ENCODE assay signal across 8 cellular contexts in genomic region chr14:91494395-91495065, GRCh38. TPM values are rescaled to one million over a fixed set of nuclear protein-coding genes. Genes with fewer than 3 reads are reported as not detected.
DNase-seq lines count a peak whose midpoint lies in the region; ATAC-seq and TF ChIP-seq lines count a peak whose summit lies in the region.
"Not testable (repeated sequence)": the region's sequence is repeated elsewhere in the genome, so short reads cannot be mapped to it uniquely, and the experiment has no call there.

No MANE protein-coding gene starts in this region.

- H2BK12ac ChIP-seq in trophoblast cell (ENCODE audit: low read length), result not testable (repeated sequence)

- peak overlapping the region; percentile 70 to 95 (median 81); a peak in 20 of 22 replicates for H3K4me2 ChIP-seq in BLaER1 treated with 17β-estradiol and CSF1 and Interleukin-3, amounts not matched to agents 10 nM and 100 nM
- H3K4me2 ChIP-seq in trophoblast cell (ENCODE audit: low read length), result not testable (repeated sequence)

- not testable (repeated sequence) for TF ChIP-seq POLR2A in NB4 (IDR thresholded peaks at IDR 0.05; ENCODE audit: extremely low read depth, insufficient read length)

- not testable (repeated sequence) for H3K79me1 ChIP-seq in trophoblast cell (ENCODE audit: low read length)

- H3K4me3 ChIP-seq in BLaER1 treated with 17β-estradiol and CSF1 and Interleukin-3, amounts not matched to agents 10 nM and 100 nM; NB4 (ENCODE audit: low read depth, low read length); trophoblast cell (ENCODE audit: low read depth, low read length): not testable (repeated sequence)
- peak overlapping the region; percentile 29 for H3K4me3 ChIP-seq in endocrine pancreas (ENCODE audit: control insufficient read depth, insufficient read depth, low read length)

- H3K23ac ChIP-seq in trophoblast cell (ENCODE audit: low read length), result not testable (repeated sequence)

- ATAC-seq in GM18511 (IDR thresholded peaks at IDR 0.05; ENCODE audit: unreplicated experiment), result peak; percentile 45
- peak; percentile 50 for ATAC-seq in HG02610 (IDR thresholded peaks at IDR 0.05; ENCODE audit: unreplicated experiment)
- peak; percentile 65 to 74 for ATAC-seq in activated CD4-positive, CD25-positive, alpha-beta regulatory T cell treated with anti-CD3 and anti-CD28 coated beads, Interleukin-2, amount 50 U/mL, for 24 hours

- H2BK5ac ChIP-seq in trophoblast cell (ENCODE audit: low read depth, low read length, poor library complexity), result not testable (repeated sequence)

- not testable (repeated sequence) for H2AK5ac ChIP-seq in trophoblast cell (ENCODE audit: low read length)

- peaks cover 15 to 72% (median 56%) of the 10 kb centered on the region in 11 experiments; a peak in 21 of 22 replicates for H3K36me3 ChIP-seq in BLaER1 treated with 17β-estradiol and CSF1 and Interleukin-3, amounts not matched to agents 10 nM and 100 nM
- not testable (repeated sequence) for H3K36me3 ChIP-seq in endocrine pancreas (ENCODE audit: control insufficient read depth, insufficient read depth, low read length); trophoblast cell (ENCODE audit: control insufficient read depth in 1 of 2, insufficient read depth in 2 of 2, low read length in 2 of 2)

- peaks cover 98 to 100% (median 100%) of the 10 kb centered on the region in 11 experiments for H4K20me1 ChIP-seq in BLaER1 treated with 17β-estradiol and CSF1 and Interleukin-3, amounts not matched to agents 10 nM and 100 nM

- not testable (repeated sequence) for TF ChIP-seq CTCF in NB4 (IDR thresholded peaks at IDR 0.05; ENCODE audit: low read depth, low read length)

- not testable (repeated sequence) for H4K8ac ChIP-seq in trophoblast cell (ENCODE audit: low read depth, low read length)

- not testable (repeated sequence) for H3K18ac ChIP-seq in trophoblast cell (ENCODE audit: low read length)

- H4K91ac ChIP-seq in trophoblast cell (ENCODE audit: low read depth, low read length), result not testable (repeated sequence)

- not testable (repeated sequence) for H3K9me3 ChIP-seq in BLaER1 treated with 17β-estradiol and CSF1 and Interleukin-3, amounts not matched to agents 10 nM and 100 nM (replicated peaks in 1 of 11); endocrine pancreas (ENCODE audit: control insufficient read depth, low read length); trophoblast cell (ENCODE audit: insufficient read depth, low read depth, low read length)

- peak overlapping the region in 8 of 11 experiments; percentile 37 to 85 (median 73); a peak in 14 of 22 replicates for H3K27ac ChIP-seq in BLaER1 treated with 17β-estradiol and CSF1 and Interleukin-3, amounts not matched to agents 10 nM and 100 nM
- H3K27ac ChIP-seq in trophoblast cell (ENCODE audit: low read depth, low read length), result not testable (repeated sequence)

- H3K79me2 ChIP-seq in trophoblast cell (ENCODE audit: control insufficient read depth, insufficient read depth, low read length, poor library complexity), result not testable (repeated sequence)

- peak overlapping the region in 4 of 11 experiments; percentile 50 to 76 (median 68); a peak in 5 of 22 replicates for H3K9ac ChIP-seq in BLaER1 treated with 17β-estradiol and CSF1 and Interleukin-3, amounts not matched to agents 10 nM and 100 nM
- not testable (repeated sequence) for H3K9ac ChIP-seq in endocrine pancreas (ENCODE audit: control insufficient read depth, insufficient read depth, low read length); trophoblast cell (ENCODE audit: low read length)

- no CpG with 5 or more reads among the region's 8 CpGs for WGBS in trophoblast cell (ENCODE audit: extremely low coverage, insufficient coverage, insufficient read length)

- H2BK120ac ChIP-seq in trophoblast cell (ENCODE audit: insufficient read depth, low read length, poor library complexity), result not testable (repeated sequence)

- not testable (repeated sequence) for H2AFZ ChIP-seq in trophoblast cell (ENCODE audit: insufficient read depth, low read length, poor library complexity)

- peak; percentile 19 for DNase-seq in NB4 (ENCODE audit: low read depth)
- peak; percentile 31 for DNase-seq in activated naive CD4-positive, alpha-beta T cell treated with Interleukin-2 at 50 U/mL for 16 hours
- not testable (repeated sequence) for DNase-seq in trophoblast cell

- peak overlapping the region; percentile 71 for H3K4ac ChIP-seq in trophoblast cell (ENCODE audit: low read depth, low read length)

- H4K12ac ChIP-seq in trophoblast cell (ENCODE audit: low read depth, low read length), result not testable (repeated sequence)

- not testable (repeated sequence) for H3K14ac ChIP-seq in trophoblast cell (ENCODE audit: low read length)

- H3K27me3 ChIP-seq in BLaER1 treated with 17β-estradiol and CSF1 and Interleukin-3, amounts not matched to agents 10 nM and 100 nM; endocrine pancreas (ENCODE audit: control insufficient read depth, insufficient read depth, low read length); trophoblast cell (ENCODE audit: insufficient read depth, low read length): not testable (repeated sequence)

- peaks cover 50 to 75% (median 62%) of the 10 kb centered on the region in 10 experiments for H3K4me1 ChIP-seq in BLaER1 treated with 17β-estradiol and CSF1 and Interleukin-3, amounts not matched to agents 10 nM and 100 nM
- H3K4me1 ChIP-seq in endocrine pancreas (ENCODE audit: control insufficient read depth, insufficient read depth, low read length), result peaks cover 27% of the 10 kb centered on the region
- not testable (repeated sequence) for H3K4me1 ChIP-seq in trophoblast cell (ENCODE audit: control insufficient read depth in 1 of 2, insufficient read depth in 2 of 2, low read length in 2 of 2)

RNA-seq across cellular contexts. Expression of gene PPP4R3A, which starts 15.6 kb away (rescaled TPM):
- 102 and 103 TPM in 2 replicates for polyA plus RNA-seq in trophoblast cell (2013)
